Comparison of ENCODE assay signal across 10 cellular contexts in the genomic region with DNA sequence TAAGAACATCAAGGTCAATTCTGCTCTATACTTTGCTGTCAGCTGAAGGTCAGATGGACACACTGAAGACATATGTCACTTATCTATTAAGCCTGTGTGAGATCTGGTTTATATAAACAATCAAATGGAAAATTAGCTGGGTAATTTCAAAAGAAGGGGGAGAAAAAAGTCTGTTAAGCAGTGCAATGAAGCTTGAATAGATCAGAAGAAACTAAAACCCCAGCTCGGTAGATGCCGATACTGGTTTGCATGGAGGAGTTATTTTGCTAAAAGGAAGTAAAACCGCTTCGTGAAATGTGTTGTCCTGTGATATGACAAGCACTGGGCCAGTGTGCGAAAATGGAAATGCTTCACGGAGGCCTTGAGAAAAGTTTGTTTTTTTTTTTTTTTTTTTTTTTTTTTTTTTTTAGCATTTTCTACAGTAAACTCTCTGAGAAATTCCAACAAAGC.
DNase-seq lines count a peak whose midpoint lies in the region; ATAC-seq and TF ChIP-seq lines count a peak whose summit lies in the region.
"Had no signal": no experiment of that assay in that cellular context is flagged by ENCODE, and none has a peak within 500 bp of the region (broad histone marks: within the 10 kb centered on the region; RNA-seq: fewer than 3 reads in every experiment).

No MANE protein-coding gene starts in this region.

- 39 to 43% methylated on average over 6 of the region's 6 CpGs for WGBS in testis, 2 donors

- H3K36me3 Mint-ChIP-seq in IgD-negative memory B cell = peaks cover 1% of the 10 kb centered on the region
- no peaks in the 10 kb centered on the region for H3K36me3 Mint-ChIP-seq in effector memory CD8-positive, alpha-beta T cell (ENCODE audit: insufficient read depth)
- H3K36me3 Mint-ChIP-seq in activated T-helper 2 cell treated with anti-CD3 and anti-CD28 coated beads, Interferon-gamma antibody, Interleukin-2, Interleukin-4, amounts not matched to agents 10 μg/mL and 5 μg/mL and 100 μg/mL, durations not matched to agents 14 hours and 24 hours and 36 hours (ENCODE audit: low read depth) = no peaks in the 10 kb centered on the region
- no peaks in the 10 kb centered on the region for H3K36me3 Mint-ChIP-seq in activated naive CD4-positive, alpha-beta T cell treated with anti-CD3 and anti-CD28 coated beads, Interleukin-2, amount 10 ng/mL, durations not matched to agents 7 days and 5 days

- peak overlapping the region; percentile 84 to 93 (median 92) for H3K27ac Mint-ChIP-seq in IgD-negative memory B cell
- H3K27ac Mint-ChIP-seq in effector memory CD8-positive, alpha-beta T cell = no peak overlapping the region
- H3K27ac Mint-ChIP-seq in activated T-helper 2 cell treated with anti-CD3 and anti-CD28 coated beads, Interferon-gamma antibody, Interleukin-2, Interleukin-4, amounts not matched to agents 10 μg/mL and 5 μg/mL and 100 μg/mL, durations not matched to agents 14 hours and 24 hours and 36 hours = no peak overlapping the region
- no peak overlapping the region for H3K27ac Mint-ChIP-seq in activated naive CD4-positive, alpha-beta T cell treated with anti-CD3 and anti-CD28 coated beads, Interleukin-2, amount 10 ng/mL, durations not matched to agents 7 days and 5 days

- H3K9me3 Mint-ChIP-seq in IgD-negative memory B cell = no peaks in the 10 kb centered on the region
- no peaks in the 10 kb centered on the region for H3K9me3 Mint-ChIP-seq in effector memory CD8-positive, alpha-beta T cell
- no peaks in the 10 kb centered on the region for H3K9me3 Mint-ChIP-seq in activated T-helper 2 cell treated with anti-CD3 and anti-CD28 coated beads, Interferon-gamma antibody, Interleukin-2, Interleukin-4, amounts not matched to agents 10 μg/mL and 5 μg/mL and 100 μg/mL, durations not matched to agents 14 hours and 24 hours and 36 hours
- H3K9me3 Mint-ChIP-seq in activated naive CD4-positive, alpha-beta T cell treated with anti-CD3 and anti-CD28 coated beads, Interleukin-2, amount 10 ng/mL, durations not matched to agents 7 days and 5 days = no peaks in the 10 kb centered on the region

- DNase-seq in CD1c-positive myeloid dendritic cell (ENCODE audit: extremely low spot score) = peak; percentile 66
- DNase-seq in effector memory CD8-positive, alpha-beta T cell = no peak
- peak; percentile 29 for DNase-seq in testis
- DNase-seq in activated T-helper 2 cell treated with anti-CD3 and anti-CD28 coated beads, Interferon-gamma antibody, Interleukin-2, Interleukin-4, amounts not matched to agents 10 μg/mL and 5 μg/mL and 100 μg/mL, durations not matched to agents 14 hours and 24 hours and 36 hours (ENCODE audit: low spot score) = no peak
- no peak for DNase-seq in NCI-H2029 treated with DMSO at 0.1 percent for 48 hours (lab: John Stamatoyannopoulos, UW)
- no peak for DNase-seq in activated naive CD4-positive, alpha-beta T cell treated with anti-CD3 and anti-CD28 coated beads, Interleukin-2, amount 10 ng/mL, durations not matched to agents 7 days and 5 days
- DNase-seq: DND-41, left cardiac atrium had no signal

- no peak overlapping the region for H3K4me3 ChIP-seq in testis

- no peak for TF ChIP-seq CTCF in testis (IDR thresholded peaks at IDR 0.05)

- peak overlapping the region in 1 of 2 donors; percentile 65 for H3K27ac ChIP-seq in testis

- intact Hi-C loops in testis (cut with DNase I; ENCODE audit: low total_unique reads) = loop anchor here (10.0 kb wide), 1 partner anchor 151 kb away; a partner anchor contains a TSS
- intact Hi-C loops in activated T-helper 2 cell treated with anti-CD3 and anti-CD28 coated beads, Interferon-gamma antibody, Interleukin-2, Interleukin-4, amounts not matched to agents 10 μg/mL and 5 μg/mL and 100 μg/mL, durations not matched to agents 14 hours and 24 hours and 36 hours (cut with micrococcal nuclease) = loop anchor here (5.0 kb wide), 1 partner anchor 578 kb away; no protein-coding TSS in a partner anchor

- no peaks in the 10 kb centered on the region for H3K9me3 ChIP-seq in testis

- H3K36me3 ChIP-seq in testis (ENCODE audit: low read depth, missing control alignments) = no peaks in the 10 kb centered on the region

- H3K4me1 Mint-ChIP-seq in IgD-negative memory B cell = peaks cover 67 to 74% (median 70%) of the 10 kb centered on the region in 3 donors
- no peaks in the 10 kb centered on the region for H3K4me1 Mint-ChIP-seq in effector memory CD8-positive, alpha-beta T cell (ENCODE audit: low read depth in 2 of 2)
- H3K4me1 Mint-ChIP-seq in activated T-helper 2 cell treated with anti-CD3 and anti-CD28 coated beads, Interferon-gamma antibody, Interleukin-2, Interleukin-4, amounts not matched to agents 10 μg/mL and 5 μg/mL and 100 μg/mL, durations not matched to agents 14 hours and 24 hours and 36 hours (ENCODE audit: low read depth) = peaks cover 5% of the 10 kb centered on the region
- no peaks in the 10 kb centered on the region for H3K4me1 Mint-ChIP-seq in activated naive CD4-positive, alpha-beta T cell treated with anti-CD3 and anti-CD28 coated beads, Interleukin-2, amount 10 ng/mL, durations not matched to agents 7 days and 5 days

- peaks cover 8% of the 10 kb centered on the region for H3K4me1 ChIP-seq in testis

- CTCF ChIA-PET in activated naive CD4-positive, alpha-beta T cell treated with anti-CD3 and anti-CD28 coated beads, Interleukin-2, amount 10 ng/mL, durations not matched to agents 7 days and 5 days (lab: Charles Lee) = interaction anchor here (1.0 kb wide), 1 partner anchor 1531 kb away, joined by 3 read pairs; no protein-coding TSS in a partner anchor

- H3K4me3 Mint-ChIP-seq in IgD-negative memory B cell = peak overlapping the region; percentile 30 to 82 (median 77)
- H3K4me3 Mint-ChIP-seq in effector memory CD8-positive, alpha-beta T cell = no peak overlapping the region
- H3K4me3 Mint-ChIP-seq in activated T-helper 2 cell treated with anti-CD3 and anti-CD28 coated beads, Interferon-gamma antibody, Interleukin-2, Interleukin-4, amounts not matched to agents 10 μg/mL and 5 μg/mL and 100 μg/mL, durations not matched to agents 14 hours and 24 hours and 36 hours (ENCODE audit: low read depth) = no peak overlapping the region
- no peak overlapping the region for H3K4me3 Mint-ChIP-seq in activated naive CD4-positive, alpha-beta T cell treated with anti-CD3 and anti-CD28 coated beads, Interleukin-2, amount 10 ng/mL, durations not matched to agents 7 days and 5 days

- H3K27me3 ChIP-seq in testis = no peaks in the 10 kb centered on the region

- no peaks in the 10 kb centered on the region for H3K27me3 Mint-ChIP-seq in IgD-negative memory B cell
- peaks cover 14 to 22% of the 10 kb centered on the region in 2 donors for H3K27me3 Mint-ChIP-seq in effector memory CD8-positive, alpha-beta T cell
- H3K27me3 Mint-ChIP-seq in activated T-helper 2 cell treated with anti-CD3 and anti-CD28 coated beads, Interferon-gamma antibody, Interleukin-2, Interleukin-4, amounts not matched to agents 10 μg/mL and 5 μg/mL and 100 μg/mL, durations not matched to agents 14 hours and 24 hours and 36 hours (ENCODE audit: low read depth) = peaks cover 10% of the 10 kb centered on the region
- H3K27me3 Mint-ChIP-seq in activated naive CD4-positive, alpha-beta T cell treated with anti-CD3 and anti-CD28 coated beads, Interleukin-2, amount 10 ng/mL, durations not matched to agents 7 days and 5 days = peaks cover 4% of the 10 kb centered on the region

- TF ChIP-seq POLR2A in testis (IDR thresholded peaks at IDR 0.05) = no peak

- peak; percentile 60 for ATAC-seq in GM21447 (IDR thresholded peaks at IDR 0.05; ENCODE audit: unreplicated experiment)
- ATAC-seq in effector memory CD8-positive, alpha-beta T cell (replicated peaks) = peak; percentile 39

Comparison
In these comparisons a context has a peak if more than half of its experiments do, and no peak if none do; other contexts are left out.
1. DNase-seq: peak in CD1c-positive myeloid dendritic cell (single experiment) and testis (single experiment); none in effector memory CD8-positive, alpha-beta T cell (0 of 3), activated T-helper 2 cell treated with anti-CD3 and anti-CD28 coated beads, Interferon-gamma antibody, Interleukin-2, Interleukin-4, amounts not matched to agents 10 μg/mL and 5 μg/mL and 100 μg/mL, durations not matched to agents 14 hours and 24 hours and 36 hours (single experiment), NCI-H2029 treated with DMSO at 0.1 percent for 48 hours (single experiment) and activated naive CD4-positive, alpha-beta T cell treated with anti-CD3 and anti-CD28 coated beads, Interleukin-2, amount 10 ng/mL, durations not matched to agents 7 days and 5 days (single experiment).
2. H3K27ac Mint-ChIP-seq: peak in IgD-negative memory B cell (3 of 3); none in effector memory CD8-positive, alpha-beta T cell (0 of 2), activated T-helper 2 cell treated with anti-CD3 and anti-CD28 coated beads, Interferon-gamma antibody, Interleukin-2, Interleukin-4, amounts not matched to agents 10 μg/mL and 5 μg/mL and 100 μg/mL, durations not matched to agents 14 hours and 24 hours and 36 hours (single experiment) and activated naive CD4-positive, alpha-beta T cell treated with anti-CD3 and anti-CD28 coated beads, Interleukin-2, amount 10 ng/mL, durations not matched to agents 7 days and 5 days (single experiment).
3. H3K4me3 Mint-ChIP-seq: peak in IgD-negative memory B cell (4 of 4); none in effector memory CD8-positive, alpha-beta T cell (0 of 2), activated T-helper 2 cell treated with anti-CD3 and anti-CD28 coated beads, Interferon-gamma antibody, Interleukin-2, Interleukin-4, amounts not matched to agents 10 μg/mL and 5 μg/mL and 100 μg/mL, durations not matched to agents 14 hours and 24 hours and 36 hours (single experiment) and activated naive CD4-positive, alpha-beta T cell treated with anti-CD3 and anti-CD28 coated beads, Interleukin-2, amount 10 ng/mL, durations not matched to agents 7 days and 5 days (single experiment).